ENCODE assay signal across 22 cellular contexts in the genomic region with DNA sequence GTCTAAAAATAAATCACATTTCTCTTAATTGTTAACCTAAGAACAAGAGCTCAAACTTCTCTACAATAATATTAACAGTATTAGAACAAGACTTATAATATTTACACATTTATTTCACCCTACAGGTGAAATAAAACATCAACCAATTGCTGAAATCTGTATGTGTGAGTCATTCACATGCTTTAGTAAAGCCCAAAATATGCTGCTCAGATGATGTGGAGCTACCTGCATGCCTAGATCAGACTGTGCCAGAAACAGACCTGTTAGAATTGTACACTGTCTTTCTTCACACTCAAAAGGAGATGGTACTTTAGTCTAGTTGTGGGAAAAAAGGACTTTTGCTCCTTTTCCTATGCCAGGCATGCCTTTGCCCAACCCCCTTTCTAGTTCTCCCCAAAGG. TPM values are rescaled to one million over a fixed set of nuclear protein-coding genes. Genes with fewer than 3 reads are reported as not detected.
DNase-seq lines count a peak whose midpoint lies in the region; ATAC-seq and TF ChIP-seq lines count a peak whose summit lies in the region.
"Had no signal": no experiment of that assay in that cellular context is flagged by ENCODE, and none has a peak within 500 bp of the region (broad histone marks: within the 10 kb centered on the region; RNA-seq: fewer than 3 reads in every experiment).

No MANE protein-coding gene starts in this region.

- peak; percentile 15 for DNase-seq in HCT116 (ENCODE audit: low read depth, low spot score)
- DNase-seq in T47D (ENCODE audit: low read depth in 1 of 2, low spot score in 1 of 2): peak; percentile 34 to 57
- peak; percentile 51 to 69 for DNase-seq in foreskin keratinocyte
- DNase-seq in trophoblast cell: peak; percentile 46 to 78
- no peak for DNase-seq in Ammon's horn (ENCODE audit: low spot score)
- DNase-seq in NCI-H2227 treated with DMSO at 0.1 percent for 48 hours (lab: John Stamatoyannopoulos, UW): no peak
- no peak for DNase-seq in smooth muscle cell (lab: John Stamatoyannopoulos, UW; ENCODE audit: unreplicated experiment)
- DNase-seq: activated CD4-positive, alpha-beta memory T cell treated with anti-CD3 and anti-CD28 coated beads for 36 hours; activated naive CD4-positive, alpha-beta T cell treated with anti-CD3 and anti-CD28 coated beads, Interleukin-2, amount 50 U/mL, for 16 hours; body of pancreas; GM23248; HFFc6; left ventricle myocardium superior; naive B cell; NCI-H1092 treated with DMSO at 0.1 percent for 48 hours; NCI-H1694 treated with DMSO at 0.1 percent for 48 hours; stimulated activated CD4-positive, alpha-beta T cell treated with anti-CD3 and anti-CD28 coated beads, Interleukin-15, amount 100 ng/mL, for 24 hours; stimulated activated CD4-positive, alpha-beta T cell treated with anti-CD3 and anti-CD28 coated beads, Interleukin-4, amount 100 ng/mL, for 4 hours; stimulated activated naive CD4-positive, alpha-beta T cell; upper lobe of left lung had no signal

- no peak for TF ChIP-seq CTCF in HCT116 (IDR thresholded peaks at IDR 0.05 in 2 of 3, conservative IDR thresholded peaks at IDR 0.05 in 1 of 3; ENCODE audit: borderline replicate concordance in 1 of 3, insufficient read depth in 1 of 3, low read depth in 2 of 3, low read length in 2 of 3)
- peak; percentile 8 for TF ChIP-seq CTCF in foreskin keratinocyte (conservative IDR thresholded peaks at IDR 0.05)
- TF ChIP-seq CTCF in smooth muscle cell (IDR thresholded peaks at IDR 0.05; ENCODE audit: borderline replicate concordance, insufficient read depth, poor library complexity, severe bottlenecking): no peak

- no TSS peak for BruUV-seq in HCT116 (replicated peaks; lab: Mats Ljungman, UMichigan)

- H4K8ac ChIP-seq in trophoblast cell (ENCODE audit: low read depth, low read length): no peak overlapping the region

- H2AFZ ChIP-seq in HCT116 (ENCODE audit: low read depth, low read length, poor library complexity, severe bottlenecking) (no peak overlapping the region), trophoblast cell (ENCODE audit: insufficient read depth, low read length, poor library complexity) (no peak overlapping the region), smooth muscle cell (ENCODE audit: low read depth) (no peak overlapping the region)
- H2AFZ ChIP-seq: GM23248 had no signal

- no peak overlapping the region for H3K23ac ChIP-seq in trophoblast cell (ENCODE audit: low read length)

- H2BK12ac ChIP-seq in trophoblast cell (ENCODE audit: low read length): no peak overlapping the region

- no peak overlapping the region for H2AK5ac ChIP-seq in trophoblast cell (ENCODE audit: low read length)

- no peak overlapping the region for H4K12ac ChIP-seq in trophoblast cell (ENCODE audit: low read depth, low read length)

- no peaks in the 10 kb centered on the region for H3K9me2 ChIP-seq in HCT116 (ENCODE audit: insufficient read depth)

- H4K20me1 ChIP-seq in HCT116 (ENCODE audit: insufficient read depth): no peaks in the 10 kb centered on the region
- H4K20me1 ChIP-seq in smooth muscle cell (ENCODE audit: low read depth): no peaks in the 10 kb centered on the region
- H4K20me1 ChIP-seq: BLaER1 treated with 17β-estradiol and CSF1 and Interleukin-3, amounts not matched to agents 10 nM and 100 nM had no signal

- H3K79me2 ChIP-seq in HCT116 (ENCODE audit: insufficient read depth, low read length): peaks cover 18% of the 10 kb centered on the region; the same call in 1 of the 2 replicates
- no peaks in the 10 kb centered on the region for H3K79me2 ChIP-seq in trophoblast cell (ENCODE audit: control insufficient read depth, insufficient read depth, low read length, poor library complexity)
- no peaks in the 10 kb centered on the region for H3K79me2 ChIP-seq in smooth muscle cell (ENCODE audit: low read depth)

- no peaks in the 10 kb centered on the region for H3K79me1 ChIP-seq in trophoblast cell (ENCODE audit: low read length)

- no peak overlapping the region for H3K9ac ChIP-seq in HCT116 (ENCODE audit: low read length)
- H3K9ac ChIP-seq in trophoblast cell (ENCODE audit: low read length): no peak overlapping the region
- no peak overlapping the region for H3K9ac ChIP-seq in smooth muscle cell (ENCODE audit: low read depth)
- H3K9ac ChIP-seq: BLaER1 treated with 17β-estradiol and CSF1 and Interleukin-3, amounts not matched to agents 10 nM and 100 nM; GM23248 had no signal

- RAD21 ChIA-PET in HCT116 (lab: Charles Lee; ENCODE audit: low non-redundant PET in 1 of 2, low total read pairs in 2 of 2, uncharacterized antibody in 2 of 2, unreplicated experiment in 2 of 2): interaction anchor here in 1 of 2 experiments (0.6 kb wide), 1 partner anchor 77 kb away, joined by 3 read pairs; no protein-coding TSS in a partner anchor

- TF ChIP-seq RAD21 in HCT116 (IDR thresholded peaks at IDR 0.05; ENCODE audit: low read depth): no peak

- CTCF ChIA-PET in HCT116 (lab: Charles Lee): interaction anchor here (1.1 kb wide), 1 partner anchor 14 kb away, joined by 3 read pairs; no protein-coding TSS in a partner anchor

- no peak overlapping the region for H3K4ac ChIP-seq in trophoblast cell (ENCODE audit: low read depth, low read length)

- H3K9me3 ChIP-seq in HCT116 (ENCODE audit: control insufficient read depth in 1 of 2, insufficient read depth in 1 of 2, low read depth in 1 of 2, low read length in 2 of 2) (no peaks in the 10 kb centered on the region), trophoblast cell (ENCODE audit: insufficient read depth, low read depth, low read length) (no peaks in the 10 kb centered on the region), smooth muscle cell (replicated peaks; ENCODE audit: low read depth) (no peaks in the 10 kb centered on the region)
- H3K9me3 ChIP-seq: BLaER1 treated with 17β-estradiol and CSF1 and Interleukin-3, amounts not matched to agents 10 nM and 100 nM; body of pancreas; upper lobe of left lung had no signal

- in situ Hi-C loops in T47D (cut with HindIII; ENCODE audit: low pct_unique_long_range_greater_than_20kb, low sequenced_read_pairs): no loop called here

- H2BK120ac ChIP-seq in trophoblast cell (ENCODE audit: insufficient read depth, low read length, poor library complexity): no peak overlapping the region

- no peaks in the 10 kb centered on the region for H3F3A ChIP-seq in smooth muscle cell (ENCODE audit: low read depth)

- peaks cover 12 to 41% of the 10 kb centered on the region in 2 experiments for H3K4me1 ChIP-seq in HCT116 (ENCODE audit: control insufficient read depth in 1 of 2, insufficient read depth in 2 of 2, low read length in 2 of 2)
- peaks cover 6% of the 10 kb centered on the region for H3K4me1 ChIP-seq in foreskin keratinocyte
- H3K4me1 ChIP-seq in trophoblast cell (ENCODE audit: control insufficient read depth in 1 of 2, insufficient read depth in 2 of 2, low read length in 2 of 2): peaks cover 2% of the 10 kb centered on the region in 2 experiments
- peaks cover 11% of the 10 kb centered on the region for H3K4me1 ChIP-seq in smooth muscle cell (ENCODE audit: low read depth)

- H3K36me3 ChIP-seq in HCT116 (ENCODE audit: control insufficient read depth in 1 of 2, insufficient read depth in 2 of 2, low read length in 2 of 2): no peaks in the 10 kb centered on the region
- H3K36me3 ChIP-seq in trophoblast cell (ENCODE audit: control insufficient read depth in 1 of 2, insufficient read depth in 2 of 2, low read length in 2 of 2): no peaks in the 10 kb centered on the region
- H3K36me3 ChIP-seq in smooth muscle cell (ENCODE audit: low read depth): no peaks in the 10 kb centered on the region
- H3K36me3 ChIP-seq: BLaER1 treated with 17β-estradiol and CSF1 and Interleukin-3, amounts not matched to agents 10 nM and 100 nM; upper lobe of left lung had no signal

- POLR2A ChIA-PET in HCT116 (lab: Charles Lee): no interaction called here

- H2BK5ac ChIP-seq in trophoblast cell (ENCODE audit: low read depth, low read length, poor library complexity): no peak overlapping the region

- no peak overlapping the region for H3K18ac ChIP-seq in trophoblast cell (ENCODE audit: low read length)

- peak overlapping the region; percentile 28; the same call in 1 of the 2 replicates for H3K27ac ChIP-seq in HCT116 (ENCODE audit: low read depth, low read length)
- no peak overlapping the region for H3K27ac ChIP-seq in foreskin keratinocyte
- no peak overlapping the region for H3K27ac ChIP-seq in trophoblast cell (ENCODE audit: low read depth, low read length)
- no peak overlapping the region for H3K27ac ChIP-seq in smooth muscle cell (ENCODE audit: low read depth)
- H3K27ac ChIP-seq: BLaER1 treated with 17β-estradiol and CSF1 and Interleukin-3, amounts not matched to agents 10 nM and 100 nM; GM23248; upper lobe of left lung had no signal

- H3K14ac ChIP-seq in trophoblast cell (ENCODE audit: low read length): no peak overlapping the region

- intact Hi-C loops in HCT116 (cut with micrococcal nuclease): no loop called here

- H3K4me2 ChIP-seq in HCT116 (ENCODE audit: low read length) (peak overlapping the region; percentile 48), trophoblast cell (ENCODE audit: low read length) (no peak overlapping the region), smooth muscle cell (no peak overlapping the region)

- H3K27me3 ChIP-seq in HCT116 (ENCODE audit: insufficient read depth, low read length) (no peaks in the 10 kb centered on the region), foreskin keratinocyte (no peaks in the 10 kb centered on the region), trophoblast cell (ENCODE audit: insufficient read depth, low read length) (no peaks in the 10 kb centered on the region), smooth muscle cell (ENCODE audit: low read depth) (peaks cover 6% of the 10 kb centered on the region)
- H3K27me3 ChIP-seq: BLaER1 treated with 17β-estradiol and CSF1 and Interleukin-3, amounts not matched to agents 10 nM and 100 nM; body of pancreas; upper lobe of left lung had no signal

- no peak overlapping the region for H3K4me3 ChIP-seq in HCT116 (replicated peaks in 1 of 2; ENCODE audit: low read depth in 1 of 2, low read length in 2 of 2)
- H3K4me3 ChIP-seq in trophoblast cell (ENCODE audit: low read depth, low read length): no peak overlapping the region
- no peak overlapping the region for H3K4me3 ChIP-seq in smooth muscle cell
- H3K4me3 ChIP-seq: BLaER1 treated with 17β-estradiol and CSF1 and Interleukin-3, amounts not matched to agents 10 nM and 100 nM; body of pancreas; GM23248; upper lobe of left lung had no signal

- no peak overlapping the region for H4K91ac ChIP-seq in trophoblast cell (ENCODE audit: low read depth, low read length)

- ATAC-seq in HCT116 (peak; percentile 88), foreskin keratinocyte (peak; percentile 98), GM18909 (IDR thresholded peaks at IDR 0.05; ENCODE audit: poor library complexity, unreplicated experiment) (no peak)
- ATAC-seq: body of pancreas, left ventricle myocardium superior had no signal

- no peak for TF ChIP-seq POLR2A in HCT116 (IDR thresholded peaks at IDR 0.05; ENCODE audit: borderline replicate concordance, extremely low read depth, insufficient read depth, insufficient read length)

TF ChIP-seq in HCT116, 20 proteins besides CTCF, POLR2A, EP300 and RAD21 (continues in another document):
- no peak for TF ChIP-seq CEBPB (IDR thresholded peaks at IDR 0.05; ENCODE audit: low read depth)

RNA-seq across cellular contexts. Expression of a gene that starts 54.7 kb away (rescaled TPM):
- 24.2 TPM for total RNA-seq in HCT116 (2021; ENCODE audit: unreplicated experiment)
- 5.4 and 7.3 TPM in 2 replicates for polyA plus RNA-seq in HCT116 (2012)
- total RNA-seq in foreskin keratinocyte: 2.4 and 3.1 TPM in 2 replicates
- polyA plus RNA-seq in foreskin keratinocyte: 0.36 and 0.60 TPM in 2 replicates
- polyA plus RNA-seq in trophoblast cell (2013): 15.7 and 15.9 TPM in 2 replicates
- total RNA-seq in smooth muscle cell: 1.5 and 2.8 TPM in 2 replicates
- 1.0 and 2.3 TPM in 2 replicates for polyA plus RNA-seq in smooth muscle cell

Comparison
In these comparisons a context has a peak if more than half of its experiments do, and no peak if none do; other contexts are left out.
1. DNase-seq: peak in HCT116 (single experiment), T47D (2 of 2), foreskin keratinocyte (2 of 2) and trophoblast cell (2 of 2); none in Ammon's horn (single experiment), NCI-H2227 treated with DMSO at 0.1 percent for 48 hours (single experiment) and smooth muscle cell (single experiment).